Comparison of ENCODE assay signal across 8 cellular contexts in genomic region chr14:102084522-102084921, GRCh38. TPM values are rescaled to one million over a fixed set of nuclear protein-coding genes. Genes with fewer than 3 reads are reported as not detected.
DNase-seq lines count a peak whose midpoint lies in the region; ATAC-seq and TF ChIP-seq lines count a peak whose summit lies in the region.
"Not testable (repeated sequence)": the region's sequence is repeated elsewhere in the genome, so short reads cannot be mapped to it uniquely, and the experiment has no call there.

No MANE protein-coding gene starts in this region.

- peaks cover 66 to 82% (median 78%) of the 10 kb centered on the region in 3 donors for H3K4me1 Mint-ChIP-seq in CD8-positive, alpha-beta memory T cell
- peaks cover 70% of the 10 kb centered on the region for H3K4me1 Mint-ChIP-seq in activated T-cell treated with anti-CD3 and anti-CD28 coated beads, Interleukin-2, amount 50 U/mL, for 72 hours (ENCODE audit: low read depth)
- peaks cover 50% of the 10 kb centered on the region for H3K4me1 Mint-ChIP-seq in chondrocyte (ENCODE audit: low read depth)
- peaks cover 57 to 64% of the 10 kb centered on the region in 2 donors for H3K4me1 Mint-ChIP-seq in natural killer cell treated with Interleukin-12 subunit alpha and Interleukin-12 subunit beta and Interleukin-15 and Interleukin-18, amount 100 ng/mL, for 72 hours (ENCODE audit: low read depth in 2 of 2)

- peak overlapping the region; percentile 87 to 100 (median 99) for H3K27ac Mint-ChIP-seq in CD8-positive, alpha-beta memory T cell
- peak overlapping the region; percentile 91 for H3K27ac Mint-ChIP-seq in activated T-cell treated with anti-CD3 and anti-CD28 coated beads, Interleukin-2, amount 50 U/mL, for 72 hours
- peak overlapping the region; percentile 75 for H3K27ac Mint-ChIP-seq in chondrocyte (ENCODE audit: unreplicated experiment)
- peak overlapping the region; percentile 71 to 74 for H3K27ac Mint-ChIP-seq in natural killer cell treated with Interleukin-12 subunit alpha and Interleukin-12 subunit beta and Interleukin-15 and Interleukin-18, amount 100 ng/mL, for 72 hours

- peaks cover 57% of the 10 kb centered on the region for H3K4me1 ChIP-seq in CD8-positive, alpha-beta memory T cell (ENCODE audit: insufficient read depth, low read length)
- peaks cover 21% of the 10 kb centered on the region; the same call in 1 of the 2 replicates for H3K4me1 ChIP-seq in HUES64 (ENCODE audit: insufficient read depth, low read length)
- peaks cover 10% of the 10 kb centered on the region for H3K4me1 ChIP-seq in iPS-20b (ENCODE audit: insufficient read depth, low read length)
- peaks cover 5 to 56% (median 48%) of the 10 kb centered on the region in 5 donors for H3K4me1 ChIP-seq in subcutaneous abdominal adipose tissue (ENCODE audit: control insufficient read depth in 5 of 5, insufficient read depth in 5 of 5, low read length in 5 of 5)

- peaks cover 26 to 74% (median 46%) of the 10 kb centered on the region in 3 donors for H3K36me3 Mint-ChIP-seq in CD8-positive, alpha-beta memory T cell
- H3K36me3 Mint-ChIP-seq in activated T-cell treated with anti-CD3 and anti-CD28 coated beads, Interleukin-2, amount 50 U/mL, for 72 hours (ENCODE audit: insufficient read depth in 2 of 2), result peaks cover 31 to 58% of the 10 kb centered on the region in 2 donors
- H3K36me3 Mint-ChIP-seq in chondrocyte (ENCODE audit: low read depth), result peaks cover 52% of the 10 kb centered on the region
- H3K36me3 Mint-ChIP-seq in natural killer cell treated with Interleukin-12 subunit alpha and Interleukin-12 subunit beta and Interleukin-15 and Interleukin-18, amount 100 ng/mL, for 72 hours, result peaks cover 68% of the 10 kb centered on the region

- CTCF ChIA-PET in CD8-positive, alpha-beta memory T cell (lab: Charles Lee), result interaction anchor here (0.9 to 1.6 kb wide), 3 partner anchors 12 to 123 kb away, joined by 3 read pairs; no protein-coding TSS in a partner anchor

- peak overlapping the region; percentile 10; the same call in 1 of the 2 replicates for H3K9ac ChIP-seq in HUES64 (ENCODE audit: low read depth, low read length)
- peak overlapping the region; percentile 97 for H3K9ac ChIP-seq in SK-N-MC (ENCODE audit: insufficient read length)
- not testable (repeated sequence) for H3K9ac ChIP-seq in iPS-20b (ENCODE audit: low read depth, low read length)
- peak overlapping the region in 4 of 5 donors; percentile 1 to 94 (median 30) for H3K9ac ChIP-seq in subcutaneous abdominal adipose tissue (ENCODE audit: low read length in 5 of 5)

- peaks cover 61% of the 10 kb centered on the region for H3K36me3 ChIP-seq in CD8-positive, alpha-beta memory T cell (ENCODE audit: insufficient read depth, low read length)
- peaks cover 66% of the 10 kb centered on the region for H3K36me3 ChIP-seq in HUES64 (ENCODE audit: insufficient read depth, low read length)
- peaks cover 67% of the 10 kb centered on the region for H3K36me3 ChIP-seq in SK-N-MC (ENCODE audit: insufficient read depth, low read length)
- peaks cover 68% of the 10 kb centered on the region for H3K36me3 ChIP-seq in iPS-20b (ENCODE audit: insufficient read depth, low read depth, low read length)
- H3K36me3 ChIP-seq in subcutaneous abdominal adipose tissue (ENCODE audit: control insufficient read depth in 5 of 5, insufficient read depth in 5 of 5, low read length in 5 of 5), result peaks cover 44 to 65% (median 60%) of the 10 kb centered on the region in 5 donors

- not testable (repeated sequence) for H3K27me3 ChIP-seq in CD8-positive, alpha-beta memory T cell (ENCODE audit: insufficient read depth, low read length, poor library complexity, severe bottlenecking); HUES64 (ENCODE audit: insufficient read depth, low read length); iPS-20b (ENCODE audit: insufficient read depth, low read length); subcutaneous abdominal adipose tissue (ENCODE audit: control insufficient read depth in 5 of 5, insufficient read depth in 4 of 5, low read length in 5 of 5)

- H3K4me3 ChIP-seq in CD8-positive, alpha-beta memory T cell (ENCODE audit: low read length), result not testable (repeated sequence)
- H3K4me3 ChIP-seq in HUES64 (ENCODE audit: low read length), result peak overlapping the region; percentile 87; the same call in 1 of the 2 replicates
- peak overlapping the region; percentile 96 for H3K4me3 ChIP-seq in SK-N-MC
- peak overlapping the region; percentile 97 for H3K4me3 ChIP-seq in iPS-20b (ENCODE audit: low read length)
- peak overlapping the region; percentile 7 to 88 (median 76) for H3K4me3 ChIP-seq in subcutaneous abdominal adipose tissue (ENCODE audit: low read depth in 1 of 5, low read length in 5 of 5)

- peaks cover 0 to 13% of the 10 kb centered on the region in 2 donors for H3K27me3 Mint-ChIP-seq in CD8-positive, alpha-beta memory T cell
- not testable (repeated sequence) for H3K27me3 Mint-ChIP-seq in activated T-cell treated with anti-CD3 and anti-CD28 coated beads, Interleukin-2, amount 50 U/mL, for 72 hours (ENCODE audit: low read depth); chondrocyte (ENCODE audit: low read depth); natural killer cell treated with Interleukin-12 subunit alpha and Interleukin-12 subunit beta and Interleukin-15 and Interleukin-18, amount 100 ng/mL, for 72 hours

- WGBS in HUES64, result 94% methylated on average over 5 of the region's 5 CpGs

- POLR2A ChIA-PET in CD8-positive, alpha-beta memory T cell (lab: Charles Lee), result interaction anchor here (1.2 kb wide), 1 partner anchor 233 kb away, joined by 3 read pairs; no protein-coding TSS in a partner anchor

- not testable (repeated sequence) for TF ChIP-seq CTCF in chondrocyte (IDR thresholded peaks at IDR 0.05)

- not testable (repeated sequence) for DNase-seq in CD8-positive, alpha-beta memory T cell; SK-N-MC (ENCODE audit: low read depth, low spot score); activated T-cell treated with anti-CD3 and anti-CD28 coated beads, Interleukin-2, amount 50 U/mL, for 72 hours; chondrocyte (ENCODE audit: low spot score); natural killer cell treated with Interleukin-12 subunit alpha and Interleukin-12 subunit beta and Interleukin-15 and Interleukin-18, amount 100 ng/mL, for 72 hours (ENCODE audit: low spot score)

- H3K9me3 ChIP-seq in CD8-positive, alpha-beta memory T cell (ENCODE audit: low read length); HUES64 (ENCODE audit: insufficient read depth, low read depth, low read length); SK-N-MC (ENCODE audit: low read depth, low read length); iPS-20b (ENCODE audit: insufficient read depth, low read depth, low read length); subcutaneous abdominal adipose tissue (ENCODE audit: control insufficient read depth in 5 of 5, low read length in 5 of 5): not testable (repeated sequence)

- ATAC-seq in activated T-cell treated with anti-CD3 and anti-CD28 coated beads, Interleukin-2, amount 50 U/mL, for 72 hours (replicated peaks in 1 of 2); natural killer cell treated with Interleukin-12 subunit alpha and Interleukin-12 subunit beta and Interleukin-15 and Interleukin-18, amount 100 ng/mL, for 72 hours: not testable (repeated sequence)

- H3K27ac ChIP-seq in CD8-positive, alpha-beta memory T cell (ENCODE audit: low read depth, low read length); HUES64 (ENCODE audit: low read depth, low read length); iPS-20b (ENCODE audit: low read length): not testable (repeated sequence)
- peak overlapping the region; percentile 63 for H3K27ac ChIP-seq in SK-N-MC
- H3K27ac ChIP-seq in subcutaneous abdominal adipose tissue (ENCODE audit: low read depth, low read length), result peak overlapping the region; percentile 97

- H3K4me3 Mint-ChIP-seq in CD8-positive, alpha-beta memory T cell, result peak overlapping the region; percentile 92 to 99 (median 98)
- H3K4me3 Mint-ChIP-seq in activated T-cell treated with anti-CD3 and anti-CD28 coated beads, Interleukin-2, amount 50 U/mL, for 72 hours, result peak overlapping the region; percentile 76 to 86
- H3K4me3 Mint-ChIP-seq in chondrocyte (ENCODE audit: unreplicated experiment), result peak overlapping the region; percentile 97
- H3K4me3 Mint-ChIP-seq in natural killer cell treated with Interleukin-12 subunit alpha and Interleukin-12 subunit beta and Interleukin-15 and Interleukin-18, amount 100 ng/mL, for 72 hours, result peak overlapping the region; percentile 92

- H3K9me3 Mint-ChIP-seq in CD8-positive, alpha-beta memory T cell; activated T-cell treated with anti-CD3 and anti-CD28 coated beads, Interleukin-2, amount 50 U/mL, for 72 hours; chondrocyte (ENCODE audit: low read depth); natural killer cell treated with Interleukin-12 subunit alpha and Interleukin-12 subunit beta and Interleukin-15 and Interleukin-18, amount 100 ng/mL, for 72 hours: not testable (repeated sequence)

RNA-seq across cellular contexts. Expression of gene HSP90AA1, which starts 2.3 kb away (rescaled TPM):
- 1,000 to 10,000 TPM; 1,459 to 1,586 TPM for total RNA-seq in CD8-positive, alpha-beta memory T cell
- 579 TPM for polyA plus RNA-seq in CD8-positive, alpha-beta memory T cell
- polyA plus RNA-seq in HUES64 (2013, experiment 1 of 2), result 836 TPM
- 789 TPM for polyA plus RNA-seq in HUES64 (2013, experiment 2 of 2)
- 100 to 1,000 TPM; 353 to 377 TPM for total RNA-seq in activated T-cell treated with anti-CD3 and anti-CD28 coated beads, Interleukin-2, amount 50 U/mL, for 72 hours
- total RNA-seq in chondrocyte, result 239 to 400 TPM (median 242 TPM) in 3 replicates
- total RNA-seq in natural killer cell treated with Interleukin-12 subunit alpha and Interleukin-12 subunit beta and Interleukin-15 and Interleukin-18, amount 100 ng/mL, for 72 hours, result 100 to 1,000 TPM; 831 to 919 TPM

RNA-seq across cellular contexts. Expression of gene WDR20, which starts 55.2 kb away (rescaled TPM):
- total RNA-seq in CD8-positive, alpha-beta memory T cell, result 10 to 100 TPM; 32.8 to 35.2 TPM
- polyA plus RNA-seq in CD8-positive, alpha-beta memory T cell, result 16.8 TPM
- polyA plus RNA-seq in HUES64 (2013, experiment 1 of 2), result 16.1 TPM
- 18.7 TPM for polyA plus RNA-seq in HUES64 (2013, experiment 2 of 2)
- 10 to 100 TPM; 23.8 to 29.9 TPM for total RNA-seq in activated T-cell treated with anti-CD3 and anti-CD28 coated beads, Interleukin-2, amount 50 U/mL, for 72 hours
- total RNA-seq in chondrocyte, result 20.8 to 28.8 TPM (median 23.0 TPM) in 3 replicates
- 10 to 100 TPM; 44.9 to 59.3 TPM for total RNA-seq in natural killer cell treated with Interleukin-12 subunit alpha and Interleukin-12 subunit beta and Interleukin-15 and Interleukin-18, amount 100 ng/mL, for 72 hours
